14 cellular contexts compared by ENCODE assay signal in the genomic region with DNA sequence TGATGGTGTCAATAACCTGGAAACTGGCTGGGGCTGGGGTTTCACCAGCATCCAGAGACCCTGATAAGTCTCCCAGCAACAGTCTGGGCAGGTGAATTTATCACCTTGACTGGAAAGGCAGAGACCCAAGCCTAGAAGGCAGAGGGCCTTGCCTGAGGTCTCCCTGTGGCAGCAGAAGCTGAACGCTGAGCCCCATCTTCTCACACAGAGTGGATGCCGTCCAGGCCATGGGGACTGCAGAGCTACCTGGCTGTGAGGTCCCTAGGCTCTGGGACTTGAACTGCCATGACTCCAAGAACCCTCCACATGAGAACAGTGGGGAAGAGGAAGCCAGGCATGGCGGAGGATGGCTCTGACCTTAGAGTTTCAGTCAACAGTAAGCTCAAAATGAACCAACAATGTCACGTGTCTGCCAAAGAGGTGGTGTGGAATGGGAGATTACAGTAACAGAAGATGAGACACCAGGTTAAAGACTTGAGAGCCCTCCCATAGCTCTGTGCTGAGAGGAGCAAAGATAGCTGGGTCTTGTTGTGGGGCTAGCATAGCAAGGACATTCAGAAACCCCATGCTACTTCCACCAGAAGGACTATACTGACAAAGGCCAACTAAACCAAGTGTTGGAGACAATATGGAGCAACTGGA.
"Had no signal": no experiment of that assay in that cellular context is flagged by ENCODE, and none has a peak within 500 bp of the region (broad histone marks: within the 10 kb centered on the region; RNA-seq: fewer than 3 reads in every experiment).

No MANE protein-coding gene starts in this region.

- H3K36me3 ChIP-seq: lower lobe of right lung, prostate gland, right lobe of liver, transverse colon had no signal

- H3K4me3 ChIP-seq: dorsolateral prefrontal cortex, lower lobe of right lung, prostate gland, right lobe of liver, transverse colon had no signal

- ATAC-seq: lower lobe of right lung; naive thymus-derived CD8-positive, alpha-beta T cell; right lobe of liver had no signal

- H3K9me3 ChIP-seq: lower lobe of right lung, prostate gland, right lobe of liver, transverse colon had no signal

- H3K27me3 ChIP-seq: dorsolateral prefrontal cortex, right lobe of liver, transverse colon had no signal

- H3K4me1 ChIP-seq: lower lobe of right lung, prostate gland had no signal

- FAIRE-seq: bronchial epithelial cell, TTC549 had no signal

- DNase-seq: activated CD4-positive, alpha-beta T cell treated with anti-CD3 and anti-CD28 coated beads, Interleukin-2, amount 10 ng/mL, durations not matched to agents 7 days and 5 days; activated CD4-positive, CD25-positive, alpha-beta regulatory T cell; anterior cingulate cortex; lower lobe of right lung; naive thymus-derived CD8-positive, alpha-beta T cell; right lobe of liver; stimulated activated CD4-positive, alpha-beta T cell treated with anti-CD3 and anti-CD28 coated beads, Interleukin-2, amount 100 ng/mL, for 24 hours; stimulated activated naive CD4-positive, alpha-beta T cell; substantia nigra; transverse colon had no signal

- H3K27ac ChIP-seq: dorsolateral prefrontal cortex, lower lobe of right lung, prostate gland, right lobe of liver, transverse colon had no signal
